In genomic region chr12:6219980-6220379, GRCh38 we compare ENCODE assay signal across 15 cellular contexts. TPM values are rescaled to one million over a fixed set of nuclear protein-coding genes. Genes with fewer than 3 reads are reported as not detected.
DNase-seq lines count a peak whose midpoint lies in the region; ATAC-seq and TF ChIP-seq lines count a peak whose summit lies in the region.
"Had no signal": no experiment of that assay in that cellular context is flagged by ENCODE, and none has a peak within 500 bp of the region (broad histone marks: within the 10 kb centered on the region; RNA-seq: fewer than 3 reads in every experiment).

No MANE protein-coding gene starts in this region.

- H3K36me3 Mint-ChIP-seq in activated T-helper 17 cell treated with anti-CD3 and anti-CD28 coated beads, Interleukin-2, amount 50 U/mL, for 72 hours (ENCODE audit: low read depth): no peaks in the 10 kb centered on the region
- H3K36me3 Mint-ChIP-seq: T-cell had no signal

- H3K9me3 ChIP-seq in AG04450 (ENCODE audit: control insufficient read depth, insufficient read depth, low read length) (no peaks in the 10 kb centered on the region; the same call in 1 of the 2 replicates), left ventricle myocardium inferior (replicated peaks) (no peaks in the 10 kb centered on the region)

- peaks cover 6% of the 10 kb centered on the region for H3K4me1 Mint-ChIP-seq in activated T-helper 17 cell treated with anti-CD3 and anti-CD28 coated beads, Interleukin-2, amount 50 U/mL, for 72 hours

- CTCF ChIA-PET in AG04450 (lab: Charles Lee): no interaction called here

- H3K27ac Mint-ChIP-seq in activated T-helper 17 cell treated with anti-CD3 and anti-CD28 coated beads, Interleukin-2, amount 50 U/mL, for 72 hours: peak overlapping the region; percentile 24
- H3K27ac Mint-ChIP-seq: T-cell had no signal

- ATAC-seq in activated T-helper 17 cell treated with anti-CD3 and anti-CD28 coated beads, Interleukin-2, amount 50 U/mL, for 72 hours (replicated peaks): no peak
- no peak for ATAC-seq in HG02623 (IDR thresholded peaks at IDR 0.05; ENCODE audit: unreplicated experiment)
- ATAC-seq: Panc1, T-cell had no signal

- H3K9ac ChIP-seq in rectal smooth muscle tissue (ENCODE audit: low read length): no peak overlapping the region
- H3K9ac ChIP-seq: KMS-11 had no signal

- H3K27me3 Mint-ChIP-seq in activated T-helper 17 cell treated with anti-CD3 and anti-CD28 coated beads, Interleukin-2, amount 50 U/mL, for 72 hours: peaks cover 6% of the 10 kb centered on the region
- H3K27me3 Mint-ChIP-seq: T-cell had no signal

- H3K4me3 ChIP-seq in AG04450 (ENCODE audit: low read depth, low read length) (no peak overlapping the region), left ventricle myocardium inferior (no peak overlapping the region), rectal smooth muscle tissue (ENCODE audit: low read length) (no peak overlapping the region)

- H3K27ac ChIP-seq in AG04450 (ENCODE audit: low read depth, low read length) (peak overlapping the region; percentile 21), left ventricle myocardium inferior (replicated peaks) (peak overlapping the region; percentile 90), rectal smooth muscle tissue (ENCODE audit: low read depth, low read length) (peak overlapping the region; percentile 16)
- H3K27ac ChIP-seq: KMS-11 had no signal

- H3K27me3 ChIP-seq in AG04450 (ENCODE audit: control insufficient read depth, insufficient read depth, low read length): no peaks in the 10 kb centered on the region
- H3K27me3 ChIP-seq in left ventricle myocardium inferior (ENCODE audit: low read depth): no peaks in the 10 kb centered on the region
- no peaks in the 10 kb centered on the region for H3K27me3 ChIP-seq in rectal smooth muscle tissue (ENCODE audit: control insufficient read depth, insufficient read depth, low read length)

- POLR2A ChIA-PET in AG04450 (lab: Yijun Ruan, JAX): no interaction called here

- DNase-seq in AG04450 (ENCODE audit: low read depth, low spot score) (no peak), left ventricle myocardium inferior (no peak), COLO668 (lab: John Stamatoyannopoulos, UW; ENCODE audit: unreplicated experiment) (no peak), T-helper 2 cell (no peak)
- no peak for DNase-seq in stimulated activated CD4-positive, alpha-beta T cell treated with anti-CD3 and anti-CD28 coated beads, Interleukin-2, amount 100 ng/mL, for 48 hours
- DNase-seq: activated CD4-positive, CD25-positive, alpha-beta regulatory T cell treated with anti-CD3 and anti-CD28 coated beads, Interleukin-2, amount 50 U/mL, for 72 hours; activated T-cell treated with anti-CD3 and anti-CD28 coated beads for 4 hours; GF-D8; NCI-H1436 treated with DMSO at 0.1 percent for 48 hours; T-cell had no signal

- TF ChIP-seq CTCF in AG04450 (IDR thresholded peaks at IDR 0.05; ENCODE audit: low read depth, low read length) (no peak), left ventricle myocardium inferior (IDR thresholded peaks at IDR 0.05; ENCODE audit: borderline replicate concordance) (no peak)

- H3K36me3 ChIP-seq in left ventricle myocardium inferior: peaks cover 9% of the 10 kb centered on the region
- peaks cover 4% of the 10 kb centered on the region for H3K36me3 ChIP-seq in rectal smooth muscle tissue (ENCODE audit: control insufficient read depth, insufficient read depth, low read length)

- peaks cover 99% of the 10 kb centered on the region for H3K4me1 ChIP-seq in left ventricle myocardium inferior
- H3K4me1 ChIP-seq in rectal smooth muscle tissue (ENCODE audit: control insufficient read depth, insufficient read depth, low read length): peaks cover 71% of the 10 kb centered on the region

- H3K4me3 Mint-ChIP-seq in activated T-helper 17 cell treated with anti-CD3 and anti-CD28 coated beads, Interleukin-2, amount 50 U/mL, for 72 hours: no peak overlapping the region
- H3K4me3 Mint-ChIP-seq: T-cell had no signal

- intact Hi-C loops in left ventricle myocardium inferior (cut with micrococcal nuclease): no loop called here

- H3K9me3 Mint-ChIP-seq in activated T-helper 17 cell treated with anti-CD3 and anti-CD28 coated beads, Interleukin-2, amount 50 U/mL, for 72 hours: no peaks in the 10 kb centered on the region
- H3K9me3 Mint-ChIP-seq: T-cell had no signal

RNA-seq across cellular contexts. Expression of gene CD9, which starts 19.8 kb away (rescaled TPM):
- 152 and 177 TPM in 2 replicates for polyA plus RNA-seq in AG04450 (2011; rRNA removed)
- 91.4 and 91.9 TPM in 2 replicates for polyA minus RNA-seq in AG04450 (2011; rRNA and poly(A)+ RNA removed)
- total RNA-seq in activated T-helper 17 cell treated with anti-CD3 and anti-CD28 coated beads, Interleukin-2, amount 50 U/mL, for 72 hours: 1 to 10 TPM in 1 of 2 donors, under 1 TPM in 1; 0.76 to 1.6 TPM
- total RNA-seq in left ventricle myocardium inferior: 55.5 TPM

Comparison
In these comparisons a context has a peak if more than half of its experiments do, and no peak if none do; other contexts are left out.
1. H3K27ac ChIP-seq: peak in every context shown above with its lines; median percentile 90 in left ventricle myocardium inferior; 21 in AG04450; 16 in rectal smooth muscle tissue.
2. RNA of gene CD9, which starts 19.8 kb away (total RNA-seq): 55.5 TPM in left ventricle myocardium inferior (single experiment); 0.76 to 1.6 TPM in activated T-helper 17 cell treated with anti-CD3 and anti-CD28 coated beads, Interleukin-2, amount 50 U/mL, for 72 hours; every median in the first group is over 10 times any median in the second.